Comparison of ENCODE assay signal across 27 cellular contexts in genomic region chr3:19485267-19485666, GRCh38.
"Had no signal": no experiment of that assay in that cellular context is flagged by ENCODE, and none has a peak within 500 bp of the region (broad histone marks: within the 10 kb centered on the region; RNA-seq: fewer than 3 reads in every experiment).

No MANE protein-coding gene starts in this region.

- H3K9me3 ChIP-seq: stomach, tibial artery had no signal

- ATAC-seq: activated CD8-positive, alpha-beta T cell treated with anti-CD3 and anti-CD28 coated beads for 36 hours; activated T-cell treated with anti-CD3 and anti-CD28 coated beads, Interleukin-2, amount 50 U/mL, for 4 hours; activated T-helper 17 cell treated with anti-CD3 and anti-CD28 coated beads, Interleukin-2, amount 50 U/mL, for 72 hours; effector memory CD8-positive, alpha-beta T cell; left colon; naive thymus-derived CD8-positive, alpha-beta T cell; right cardiac atrium; stimulated activated naive B cell treated with anti-CD40 and anti-IgM and Interleukin-4, amounts not matched to agents 10 μg/mL and 1 μg/mL and 100 μg/mL, for 72 hours had no signal

- H3K4me3 ChIP-seq: stomach, tibial artery had no signal

- DNase-seq: activated CD4-positive, alpha-beta T cell treated with anti-CD3 and anti-CD28 coated beads, Interleukin-2, amount 10 ng/mL, durations not matched to agents 24 days and 14 days; activated CD4-positive, CD25-positive, alpha-beta regulatory T cell treated with anti-CD3 and anti-CD28 coated beads, Interleukin-2, amount 50 U/mL, for 72 hours; activated CD8-positive, alpha-beta T cell treated with anti-CD3 and anti-CD28 coated beads for 36 hours; activated gamma-delta T cell treated with Interleukin-2 at 50 U/mL for 16 hours; activated naive CD4-positive, alpha-beta T cell treated with anti-CD3 and anti-CD28 coated beads, Interleukin-2, amount 50 U/mL, for 16 hours; activated T-cell treated with anti-CD3 and anti-CD28 coated beads, Interleukin-2, amount 50 U/mL, for 4 hours; amniotic stem cell; brain microvascular endothelial cell; caudate nucleus; cortex of kidney; effector memory CD8-positive, alpha-beta T cell; head of caudate nucleus; hypothalamus; immature natural killer cell; kidney; left colon; mesenchymal stem cell; naive thymus-derived CD8-positive, alpha-beta T cell; right cardiac atrium; stimulated activated CD4-positive, alpha-beta T cell treated with anti-CD3 and anti-CD28 coated beads, Interleukin-15, amount 100 ng/mL, for 24 hours; stimulated activated CD4-positive, alpha-beta T cell treated with anti-CD3 and anti-CD28 coated beads, Interleukin-2, amount 100 ng/mL, for 24 hours; stimulated activated naive B cell treated with anti-CD40 and anti-IgM and Interleukin-4, amounts not matched to agents 10 μg/mL and 1 μg/mL and 100 μg/mL, for 72 hours; stomach; T1000; tibial artery had no signal

- H3K27ac ChIP-seq: brain microvascular endothelial cell, stomach, tibial artery had no signal

- H3K4me1 ChIP-seq: stomach, tibial artery had no signal

- H3K36me3 ChIP-seq: brain microvascular endothelial cell, stomach, tibial artery had no signal

- H3K27me3 ChIP-seq: brain microvascular endothelial cell, stomach, tibial artery had no signal

- FAIRE-seq: astrocyte, kidney had no signal
